Comparison of ENCODE assay signal across 9 cellular contexts in the genomic region with DNA sequence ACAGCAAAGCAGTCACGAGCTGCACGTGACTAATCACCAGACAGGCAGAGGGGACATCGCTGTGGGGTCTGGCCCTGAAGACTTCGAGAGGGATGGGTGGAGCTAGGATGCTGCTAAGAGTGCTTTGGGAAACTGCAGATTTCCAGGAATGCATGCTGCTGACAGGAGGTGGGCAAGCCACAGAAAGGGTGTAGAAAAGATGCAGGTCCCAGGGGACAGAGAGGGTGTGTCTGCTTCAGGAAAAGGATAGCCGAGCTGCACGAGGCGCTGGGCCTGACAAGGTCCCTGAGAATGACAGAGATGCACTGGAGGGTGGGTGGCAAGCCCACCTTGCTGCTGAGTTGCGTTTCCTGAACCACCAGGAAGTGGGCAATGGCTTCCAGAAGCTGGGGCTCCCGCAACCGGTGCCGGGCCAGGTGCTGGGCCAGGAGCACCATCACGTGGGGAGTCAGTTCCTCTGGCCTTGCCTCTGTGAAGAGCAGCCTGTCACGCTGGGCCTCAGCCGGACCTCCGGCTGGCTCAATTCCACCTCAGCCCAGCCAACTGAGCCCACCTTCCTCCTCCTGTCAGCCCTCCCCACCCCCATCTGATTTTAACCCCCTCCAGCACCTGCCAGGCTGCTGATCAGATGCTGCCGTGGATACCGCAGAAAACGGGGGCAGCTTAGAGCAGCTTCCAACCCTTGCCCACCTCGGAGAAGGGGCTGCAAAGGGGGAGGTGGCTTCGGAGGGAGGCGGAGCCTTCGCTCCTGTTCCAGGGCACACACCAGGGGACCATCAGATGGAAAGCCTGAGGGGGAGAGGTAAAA. TPM values are rescaled to one million over a fixed set of nuclear protein-coding genes. Genes with fewer than 3 reads are reported as not detected.
DNase-seq lines count a peak whose midpoint lies in the region; ATAC-seq, FAIRE-seq and TF ChIP-seq lines count a peak whose summit lies in the region.
"Had no signal": no experiment of that assay in that cellular context is flagged by ENCODE, and none has a peak within 500 bp of the region (broad histone marks: within the 10 kb centered on the region; RNA-seq: fewer than 3 reads in every experiment).

No MANE protein-coding gene starts in this region.

- peak overlapping the region; percentile 81 for H3K27ac Mint-ChIP-seq in osteocyte (ENCODE audit: unreplicated experiment)

- peaks cover 13% of the 10 kb centered on the region for H3K36me3 Mint-ChIP-seq in osteocyte (ENCODE audit: unreplicated experiment)

- peak; percentile 45 for DNase-seq in EH (ENCODE audit: low read depth)
- DNase-seq in LHCN-M2 (ENCODE audit: low read depth): peak; percentile 48
- peak; percentile 90 for DNase-seq in cerebellar cortex (ENCODE audit: low spot score)
- DNase-seq in osteocyte (ENCODE audit: extremely low spot score, unreplicated experiment): no peak
- DNase-seq in NCI-H774 (lab: John Stamatoyannopoulos, UW): no peak
- no peak for DNase-seq in urothelium cell line (ENCODE audit: low spot score)
- DNase-seq: cerebellar nuclear complex had no signal

- no peak for ATAC-seq in GM21367 (IDR thresholded peaks at IDR 0.05; ENCODE audit: unreplicated experiment)
- ATAC-seq: left lung had no signal

- FAIRE-seq in urothelium cell line (lab: Jason Lieb, UNC): no peak

- H3K27me3 Mint-ChIP-seq in osteocyte (ENCODE audit: unreplicated experiment): no peaks in the 10 kb centered on the region

- H3K4me3 Mint-ChIP-seq in osteocyte (ENCODE audit: unreplicated experiment): peak overlapping the region; percentile 82

- no peak for TF ChIP-seq CTCF in osteocyte (IDR thresholded peaks at IDR 0.05)

- no peaks in the 10 kb centered on the region for H3K9me3 Mint-ChIP-seq in osteocyte (ENCODE audit: unreplicated experiment)

- peaks cover 42% of the 10 kb centered on the region for H3K4me1 Mint-ChIP-seq in osteocyte (ENCODE audit: unreplicated experiment)

RNA-seq across cellular contexts. Expression of a gene that starts 2.2 kb away (rescaled TPM):
- total RNA-seq in LHCN-M2 (2014; rRNA removed) (141 and 146 TPM in 2 replicates), osteocyte (101 and 104 TPM in 2 replicates)
- 107 TPM for polyA plus RNA-seq in LHCN-M2 (2012)

RNA-seq across cellular contexts. Expression of a gene that starts 4.9 kb away (rescaled TPM):
- total RNA-seq in LHCN-M2 (2014; rRNA removed) (60.9 and 61.5 TPM in 2 replicates), osteocyte (26.1 and 30.0 TPM in 2 replicates)
- polyA plus RNA-seq in LHCN-M2 (2012): 48.7 TPM

RNA-seq across cellular contexts. Expression of a gene that starts 7.8 kb away (rescaled TPM):
- total RNA-seq in LHCN-M2 (2014; rRNA removed) (52.8 and 53.4 TPM in 2 replicates), osteocyte (131 and 135 TPM in 2 replicates)
- polyA plus RNA-seq in LHCN-M2 (2012): 60.3 TPM

RNA-seq across cellular contexts. Expression of a gene that starts 19.0 kb away (rescaled TPM):
- 274 and 291 TPM in 2 replicates for total RNA-seq in LHCN-M2 (2014; rRNA removed)
- 331 TPM for polyA plus RNA-seq in LHCN-M2 (2012)
- 289 and 297 TPM in 2 replicates for total RNA-seq in osteocyte

RNA-seq across cellular contexts. Expression of a gene that starts 20.7 kb away (rescaled TPM):
- total RNA-seq in LHCN-M2 (2014; rRNA removed) (47.1 and 47.4 TPM in 2 replicates), osteocyte (18.8 and 23.7 TPM in 2 replicates)
- 53.1 TPM for polyA plus RNA-seq in LHCN-M2 (2012)

Comparison
In these comparisons a context has a peak if more than half of its experiments do, and no peak if none do; other contexts are left out.
1. DNase-seq: peak in EH (single experiment), LHCN-M2 (single experiment) and cerebellar cortex (single experiment); none in osteocyte (single experiment), NCI-H774 (single experiment) and urothelium cell line (single experiment).